In genomic region chr22:42356547-42356946, GRCh38 we compare ENCODE assay signal across 16 cellular contexts.
DNase-seq lines count a peak whose midpoint lies in the region; ATAC-seq and TF ChIP-seq lines count a peak whose summit lies in the region.
"Had no signal": no experiment of that assay in that cellular context is flagged by ENCODE, and none has a peak within 500 bp of the region (broad histone marks: within the 10 kb centered on the region; RNA-seq: fewer than 3 reads in every experiment).

No MANE protein-coding gene starts in this region.

- peaks cover 0 to 31% (median 10%) of the 10 kb centered on the region in 11 experiments; a peak in 13 of 22 replicates for H3K27me3 ChIP-seq in BLaER1 treated with 17β-estradiol and CSF1 and Interleukin-3, amounts not matched to agents 10 nM and 100 nM
- H3K27me3 ChIP-seq in Panc1 (ENCODE audit: control insufficient read depth, insufficient read depth, low read length): no peaks in the 10 kb centered on the region
- H3K27me3 ChIP-seq in esophagus squamous epithelium: no peaks in the 10 kb centered on the region

- H3K36me3 Mint-ChIP-seq in memory B cell: peaks cover 2% of the 10 kb centered on the region
- H3K36me3 Mint-ChIP-seq: CD8-positive, alpha-beta memory T cell had no signal

- peak; percentile 94 for DNase-seq in NAMALWA (ENCODE audit: low spot score)
- DNase-seq in Panc1 (ENCODE audit: low read depth, low spot score): no peak
- DNase-seq in memory B cell (ENCODE audit: low spot score in 2 of 2): peak in 1 of 2 donors; percentile 20
- DNase-seq in activated CD4-positive, CD25-positive, alpha-beta regulatory T cell (lab: John Stamatoyannopoulos, UW): no peak
- no peak for DNase-seq in esophagus squamous epithelium (lab: John Stamatoyannopoulos, UW)
- no peak for DNase-seq in dedifferentiated amniotic fluid mesenchymal stem cell (ENCODE audit: extremely low spot score)
- DNase-seq: AML-193; CD8-positive, alpha-beta memory T cell; DMS 273 treated with DMSO at 0.1 percent for 48 hours; EL; GM23248; IMR-90; NCI-H1417 treated with DMSO at 0.1 percent for 48 hours; NCI-H510A had no signal

- no peak overlapping the region for H3K4me3 ChIP-seq in BLaER1 treated with 17β-estradiol and CSF1 and Interleukin-3, amounts not matched to agents 10 nM and 100 nM
- H3K4me3 ChIP-seq in Panc1 (ENCODE audit: low read depth in 2 of 2, low read length in 2 of 2) (no peak overlapping the region), esophagus squamous epithelium (no peak overlapping the region)
- H3K4me3 ChIP-seq: GM23248 had no signal

- WGBS in esophagus squamous epithelium, 2 donors: 70 to 87% methylated on average over 6 to 7 of the region's 7 CpGs

- POLR2A ChIA-PET in Panc1 (lab: Charles Lee): no interaction called here

- no TSS peak for BruUV-seq in Panc1 (replicated peaks; lab: Mats Ljungman, UMichigan)

- peaks cover 38% of the 10 kb centered on the region for H3K27me3 Mint-ChIP-seq in memory B cell

- TF ChIP-seq POLR2A in esophagus squamous epithelium (IDR thresholded peaks at IDR 0.05): no peak

- H3K27ac Mint-ChIP-seq in memory B cell: peak overlapping the region; percentile 67

- no peak for ATAC-seq in Panc1
- peak; percentile 86 for ATAC-seq in memory B cell (ENCODE audit: low read depth)
- ATAC-seq in GM21515 (IDR thresholded peaks at IDR 0.05; ENCODE audit: unreplicated experiment): no peak

- H3K4me1 Mint-ChIP-seq in memory B cell: peaks cover 6% of the 10 kb centered on the region
- H3K4me1 Mint-ChIP-seq: CD8-positive, alpha-beta memory T cell had no signal

- H3K4me2 ChIP-seq in BLaER1 treated with 17β-estradiol and CSF1 and Interleukin-3, amounts not matched to agents 10 nM and 100 nM: peak overlapping the region in 10 of 11 experiments; percentile 27 to 87 (median 68); a peak in 19 of 22 replicates

- intact Hi-C loops in Panc1 (cut with micrococcal nuclease; ENCODE audit: unreplicated experiment) (no loop called here), esophagus squamous epithelium (cut with DNase I) (no loop called here)

- H3K4me1 ChIP-seq in BLaER1 treated with 17β-estradiol and CSF1 and Interleukin-3, amounts not matched to agents 10 nM and 100 nM: peaks cover 9 to 65% (median 54%) of the 10 kb centered on the region in 10 experiments
- H3K4me1 ChIP-seq in Panc1 (ENCODE audit: control insufficient read depth, insufficient read depth, low read length): peaks cover 13% of the 10 kb centered on the region
- H3K4me1 ChIP-seq in esophagus squamous epithelium: peaks cover 7 to 60% (median 16%) of the 10 kb centered on the region in 3 donors

- TF ChIP-seq CTCF in Panc1 (IDR thresholded peaks at IDR 0.05) (no peak), esophagus squamous epithelium (IDR thresholded peaks at IDR 0.05) (no peak)

- H3K9ac ChIP-seq in BLaER1 treated with 17β-estradiol and CSF1 and Interleukin-3, amounts not matched to agents 10 nM and 100 nM: no peak overlapping the region
- H3K9ac ChIP-seq: GM23248 had no signal

- H3K9me3 ChIP-seq in BLaER1 treated with 17β-estradiol and CSF1 and Interleukin-3, amounts not matched to agents 10 nM and 100 nM (replicated peaks in 1 of 11): peaks cover 0 to 7% (median 0%) of the 10 kb centered on the region in 11 experiments; a peak in 1 of 22 replicates
- H3K9me3 ChIP-seq in Panc1 (ENCODE audit: control insufficient read depth, insufficient read depth, low read depth, low read length): no peaks in the 10 kb centered on the region
- H3K9me3 ChIP-seq in esophagus squamous epithelium: no peaks in the 10 kb centered on the region

- no peaks in the 10 kb centered on the region for H3K9me3 Mint-ChIP-seq in memory B cell

- H3K4me3 Mint-ChIP-seq in memory B cell: no peak overlapping the region
- H3K4me3 Mint-ChIP-seq: CD8-positive, alpha-beta memory T cell had no signal

- no peaks in the 10 kb centered on the region for H3K36me3 ChIP-seq in BLaER1 treated with 17β-estradiol and CSF1 and Interleukin-3, amounts not matched to agents 10 nM and 100 nM
- H3K36me3 ChIP-seq in Panc1 (ENCODE audit: control insufficient read depth, insufficient read depth, low read length): no peaks in the 10 kb centered on the region
- H3K36me3 ChIP-seq in esophagus squamous epithelium: no peaks in the 10 kb centered on the region

- H3K27ac ChIP-seq in BLaER1 treated with 17β-estradiol and CSF1 and Interleukin-3, amounts not matched to agents 10 nM and 100 nM: peak overlapping the region in 3 of 11 experiments; percentile 23 to 36 (median 25); a peak in 3 of 22 replicates
- H3K27ac ChIP-seq in Panc1 (ENCODE audit: low read length) (peak overlapping the region; percentile 51; the same call in 1 of the 2 replicates), esophagus squamous epithelium (peak overlapping the region in 2 of 4 donors; percentile 80 to 83)
- H3K27ac ChIP-seq: GM23248 had no signal

- CTCF ChIA-PET in Panc1 (lab: Charles Lee): no interaction called here

- in situ Hi-C loops in Panc1 (cut with HindIII; ENCODE audit: low pct_unique_long_range_greater_than_20kb, low sequenced_read_pairs): no loop called here

- peaks cover 0 to 29% (median 3%) of the 10 kb centered on the region in 11 experiments; a peak in 7 of 22 replicates for H4K20me1 ChIP-seq in BLaER1 treated with 17β-estradiol and CSF1 and Interleukin-3, amounts not matched to agents 10 nM and 100 nM
